8 cellular contexts compared by ENCODE assay signal in genomic region chr2:234291765-234292204, GRCh38.
DNase-seq lines count a peak whose midpoint lies in the region; ATAC-seq and TF ChIP-seq lines count a peak whose summit lies in the region.

No MANE protein-coding gene starts in this region.

- DNase-seq in NCI-H1105 treated with DMSO at 0.1 percent for 48 hours (lab: John Stamatoyannopoulos, UW) (peak; percentile 68), kidney glomerular epithelial cell (lab: John Stamatoyannopoulos, UW) (peak; percentile 25), NCI-H1694 treated with DMSO at 0.1 percent for 48 hours (lab: John Stamatoyannopoulos, UW) (no peak), GM13977 (ENCODE audit: low spot score) (no peak), NCI-H1048 (lab: John Stamatoyannopoulos, UW) (no peak)
- peak in 1 of 2 donors; percentile 34 for DNase-seq in activated T-cell treated with anti-CD3 and anti-CD28 coated beads, Interleukin-2, amount 50 U/mL, for 72 hours

- H3K79me2 ChIP-seq in DOHH2 (ENCODE audit: control insufficient read depth, low read length): no peaks in the 10 kb centered on the region

- TF ChIP-seq CTCF in DOHH2 (IDR thresholded peaks at IDR 0.05; ENCODE audit: low read depth, low read length, poor library complexity, severe bottlenecking) (no peak), GM13977 (IDR thresholded peaks at IDR 0.05; ENCODE audit: extremely low read depth, insufficient read depth, missing control alignments) (no peak)

- no peaks in the 10 kb centered on the region for H3K9me3 Mint-ChIP-seq in activated T-cell treated with anti-CD3 and anti-CD28 coated beads, Interleukin-2, amount 50 U/mL, for 72 hours

- in situ Hi-C loops in GM13977 (cut with MboI; ENCODE audit: low pct_unique_long_range_greater_than_20kb, low sequenced_read_pairs, unreplicated experiment): no loop called here

- H3F3A ChIP-seq in DOHH2 (ENCODE audit: control insufficient read depth, insufficient read depth): 0 out of 2 replicates have a peak, but pooled peaks cover 3% of the 10 kb centered on the region

- H3K4me3 Mint-ChIP-seq in activated T-cell treated with anti-CD3 and anti-CD28 coated beads, Interleukin-2, amount 50 U/mL, for 72 hours: peak overlapping the region; percentile 60 to 67

- peaks cover 95% of the 10 kb centered on the region for H3K4me1 Mint-ChIP-seq in activated T-cell treated with anti-CD3 and anti-CD28 coated beads, Interleukin-2, amount 50 U/mL, for 72 hours (ENCODE audit: low read depth)

- H3K27ac Mint-ChIP-seq in activated T-cell treated with anti-CD3 and anti-CD28 coated beads, Interleukin-2, amount 50 U/mL, for 72 hours: peak overlapping the region; percentile 61

- H3K27ac ChIP-seq in DOHH2 (ENCODE audit: low read depth, low read length): peak overlapping the region; percentile 81

- peaks cover 55% of the 10 kb centered on the region for H3K4me1 ChIP-seq in DOHH2 (ENCODE audit: control insufficient read depth, low read length)

- H3K9me3 ChIP-seq in DOHH2 (ENCODE audit: control insufficient read depth, insufficient read depth, low read length): no peaks in the 10 kb centered on the region

- H3K4me2 ChIP-seq in DOHH2 (ENCODE audit: low read length): peak overlapping the region; percentile 36

- H3K27me3 Mint-ChIP-seq in activated T-cell treated with anti-CD3 and anti-CD28 coated beads, Interleukin-2, amount 50 U/mL, for 72 hours (ENCODE audit: low read depth): no peaks in the 10 kb centered on the region

- peak overlapping the region; percentile 16; the same call in 1 of the 2 replicates for H3K4me3 ChIP-seq in DOHH2 (ENCODE audit: low read length)

- H4K20me1 ChIP-seq in DOHH2 (ENCODE audit: control insufficient read depth, insufficient read depth, low read depth, low read length): no peaks in the 10 kb centered on the region

- peak; percentile 19 for ATAC-seq in GM21737 (IDR thresholded peaks at IDR 0.05; ENCODE audit: unreplicated experiment)
- peak; percentile 2 to 8 for ATAC-seq in activated T-cell treated with anti-CD3 and anti-CD28 coated beads, Interleukin-2, amount 50 U/mL, for 72 hours (replicated peaks in 1 of 2)

- H3K27me3 ChIP-seq in DOHH2 (ENCODE audit: control insufficient read depth, low read length): no peaks in the 10 kb centered on the region

- no peaks in the 10 kb centered on the region for H3K9me2 ChIP-seq in DOHH2 (replicated peaks; ENCODE audit: control insufficient read depth, low read length)

- no peaks in the 10 kb centered on the region for H3K36me3 Mint-ChIP-seq in activated T-cell treated with anti-CD3 and anti-CD28 coated beads, Interleukin-2, amount 50 U/mL, for 72 hours (ENCODE audit: insufficient read depth in 2 of 2)

- H3K36me3 ChIP-seq in DOHH2 (ENCODE audit: control insufficient read depth, low read length): peaks cover 8% of the 10 kb centered on the region; the same call in 1 of the 2 replicates

Comparison
In these comparisons a context has a peak if more than half of its experiments do, and no peak if none do; other contexts are left out.
1. DNase-seq: peak in NCI-H1105 treated with DMSO at 0.1 percent for 48 hours (single experiment) and kidney glomerular epithelial cell (single experiment); none in NCI-H1694 treated with DMSO at 0.1 percent for 48 hours (single experiment), GM13977 (single experiment) and NCI-H1048 (single experiment).